In the genomic region with DNA sequence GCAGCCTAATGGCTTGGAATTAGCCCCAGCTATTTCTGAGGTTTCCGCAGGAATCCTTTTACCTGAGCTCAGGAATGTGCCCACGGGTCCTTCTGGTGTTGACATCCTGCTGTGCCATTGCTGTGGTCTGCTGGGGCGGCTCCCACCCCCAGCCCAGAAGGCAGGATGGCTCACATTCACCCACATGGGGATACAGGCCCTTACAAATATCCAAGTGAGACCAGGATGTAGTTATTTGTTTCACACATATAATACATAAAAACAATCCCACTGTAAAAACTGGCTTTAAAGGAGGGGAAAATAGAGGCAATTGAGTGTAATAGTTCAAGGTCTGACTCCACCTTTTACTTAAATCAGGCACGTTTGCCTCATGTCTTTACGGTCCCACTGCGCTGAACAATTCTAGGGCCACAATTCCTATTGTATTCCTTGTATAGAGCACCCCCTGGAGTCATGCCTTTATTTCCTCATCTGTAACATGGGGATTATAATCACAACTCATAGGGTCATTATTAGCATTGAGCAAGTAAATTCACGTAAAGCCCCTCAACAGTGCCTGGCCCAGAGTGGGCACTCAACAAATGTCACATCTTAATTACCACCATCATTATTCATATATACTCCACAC, we compare ENCODE assay signal across 19 cellular contexts. TPM values are rescaled to one million over a fixed set of nuclear protein-coding genes. Genes with fewer than 3 reads are reported as not detected.
A peak's percentile ranks its signal among the peaks of the same experiment; 100 is the strongest.
DNase-seq lines count a peak whose midpoint lies in the region; ATAC-seq, FAIRE-seq and TF ChIP-seq lines count a peak whose summit lies in the region.
"Had no signal": no experiment of that assay in that cellular context is flagged by ENCODE, and none has a peak within 500 bp of the region (broad histone marks: within the 10 kb centered on the region; RNA-seq: fewer than 3 reads in every experiment).

No MANE protein-coding gene starts in this region.

- H3K4me1 ChIP-seq in BE2C (0 out of 2 replicates have a peak, but pooled peaks cover 3% of the 10 kb centered on the region), GM23248 (ENCODE audit: insufficient read depth) (no peaks in the 10 kb centered on the region), K562 (replicated peaks in 1 of 2; ENCODE audit: control insufficient read depth in 2 of 2, insufficient read depth in 2 of 2, low read length in 2 of 2) (no peaks in the 10 kb centered on the region; a peak in 1 of 5 replicates), mesendoderm (ENCODE audit: control insufficient read depth, low read depth, low read length) (no peaks in the 10 kb centered on the region)
- H3K4me1 ChIP-seq: breast epithelium, neural progenitor cell, psoas muscle had no signal

- POLR2A ChIA-PET in K562 (lab: Yijun Ruan, JAX) = interaction anchor here (1.0 kb wide), 1 partner anchor 23 kb away, joined by 3 read pairs; no protein-coding TSS in a partner anchor

- H2AFZ ChIP-seq in GM23248 (no peak overlapping the region), K562 (ENCODE audit: low read depth, low read length) (no peak overlapping the region)
- H2AFZ ChIP-seq: neural progenitor cell had no signal

- no peak overlapping the region for H3K23ac ChIP-seq in mesendoderm (ENCODE audit: low read length)

- H3K9ac ChIP-seq in GM23248 (no peak overlapping the region), K562 (ENCODE audit: insufficient read depth in 1 of 2, low read depth in 2 of 2, low read length in 2 of 2) (no peak overlapping the region), mesendoderm (ENCODE audit: low read length) (no peak overlapping the region)
- H3K9ac ChIP-seq: neural progenitor cell had no signal

- FAIRE-seq in K562 (lab: Jason Lieb, UNC) = no peak

- no peak overlapping the region for H4K5ac ChIP-seq in mesendoderm (ENCODE audit: low read length)

- H4K20me1 ChIP-seq in GM23248 (ENCODE audit: insufficient read depth) (no peaks in the 10 kb centered on the region), K562 (replicated peaks; ENCODE audit: control insufficient read depth, insufficient read depth, low read length) (no peaks in the 10 kb centered on the region)

- no TSS peak for BruUV-seq in K562 (replicated peaks; lab: Mats Ljungman, UMichigan)

- H3K4me3 ChIP-seq in BE2C (ENCODE audit: low read depth, low read length) = no peak overlapping the region
- H3K4me3 ChIP-seq in GM23248 = no peak overlapping the region
- no peak overlapping the region for H3K4me3 ChIP-seq in K562
- no peak overlapping the region for H3K4me3 ChIP-seq in mesendoderm (ENCODE audit: low read length)
- H3K4me3 ChIP-seq: breast epithelium, MG63, neural progenitor cell, psoas muscle, skin epidermis had no signal

- H3K4me2 ChIP-seq in GM23248 (ENCODE audit: unreplicated experiment) (no peak overlapping the region), K562 (ENCODE audit: insufficient read depth, low read length) (no peak overlapping the region), mesendoderm (ENCODE audit: low read length) (no peak overlapping the region)
- H3K4me2 ChIP-seq: neural progenitor cell had no signal

- TF ChIP-seq CTCF in BE2C (IDR thresholded peaks at IDR 0.05; ENCODE audit: low read depth, low read length) (peak; percentile 39), K562 (IDR thresholded peaks at IDR 0.05 in 2 of 3, conservative IDR thresholded peaks at IDR 0.05 in 1 of 3; ENCODE audit: insufficient read depth in 2 of 3, low read depth in 1 of 3, low read length in 3 of 3) (peak in 2 of 3 experiments; percentile 16 to 29; a peak in 1 of 6 replicates)

- H3K18ac ChIP-seq in mesendoderm (ENCODE audit: low read length) = no peak overlapping the region

- H3K9me2 ChIP-seq in GM23248 (ENCODE audit: insufficient read depth) = no peaks in the 10 kb centered on the region

- no peak overlapping the region for H2BK15ac ChIP-seq in mesendoderm (replicated peaks; ENCODE audit: low read depth)

- no peaks in the 10 kb centered on the region for H3K36me3 ChIP-seq in BE2C
- H3K36me3 ChIP-seq in GM23248 (ENCODE audit: low read depth) = no peaks in the 10 kb centered on the region
- no peaks in the 10 kb centered on the region for H3K36me3 ChIP-seq in K562 (ENCODE audit: control insufficient read depth, insufficient read depth, low read length)
- H3K36me3 ChIP-seq in mesendoderm (ENCODE audit: control insufficient read depth, insufficient read depth, low read length) = no peaks in the 10 kb centered on the region
- H3K36me3 ChIP-seq: breast epithelium, MG63, neural progenitor cell, WERI-Rb-1 had no signal

- no peaks in the 10 kb centered on the region for H3K79me1 ChIP-seq in mesendoderm (ENCODE audit: low read length)

- no peaks in the 10 kb centered on the region for H3K9me3 ChIP-seq in BE2C
- no peaks in the 10 kb centered on the region for H3K9me3 ChIP-seq in GM23248 (ENCODE audit: low read depth)
- no peaks in the 10 kb centered on the region for H3K9me3 ChIP-seq in K562 (replicated peaks; ENCODE audit: control insufficient read depth, insufficient read depth, low read depth, low read length)
- H3K9me3 ChIP-seq: breast epithelium, MG63, psoas muscle had no signal

- H3K56ac ChIP-seq in mesendoderm (ENCODE audit: low read length) = no peak overlapping the region

- H3K79me2 ChIP-seq in GM23248 (ENCODE audit: insufficient read depth) (no peaks in the 10 kb centered on the region), K562 (ENCODE audit: control insufficient read depth, insufficient read depth, low read length) (no peaks in the 10 kb centered on the region), mesendoderm (ENCODE audit: control insufficient read depth, insufficient read depth, low read length) (no peaks in the 10 kb centered on the region)

- H2BK5ac ChIP-seq in mesendoderm (ENCODE audit: low read length) = no peak overlapping the region

- intact Hi-C loops in K562 (cut with micrococcal nuclease) = loop anchor here (1.0 to 10.0 kb wide), 7 partner anchors 37 to 466 kb away; a partner anchor contains a TSS

- DNase-seq in BE2C (no peak), GM23248 (peak; percentile 42), K562 (ENCODE audit: extremely low read depth in 1 of 4, low spot score in 3 of 4) (no peak), mesendoderm (peak; percentile 57), NCI-H446 treated with DMSO at 0.1 percent for 48 hours (lab: John Stamatoyannopoulos, UW) (no peak)
- DNase-seq: activated CD4-positive, alpha-beta T cell treated with anti-CD3 and anti-CD28 coated beads, Interleukin-2, amount 50 U/mL, for 48 hours; activated effector memory CD4-positive, alpha-beta T cell treated with Interleukin-2 at 50 U/mL for 16 hours; left cardiac atrium; NCI-H1417 treated with DMSO at 0.1 percent for 48 hours; psoas muscle; stimulated activated CD4-positive, alpha-beta T cell treated with anti-CD3 and anti-CD28 coated beads, Interleukin-2, amount 100 ng/mL, for 24 hours; T-helper 17 cell had no signal

- H3K4ac ChIP-seq in mesendoderm (ENCODE audit: low read depth, low read length) = no peak overlapping the region

- in situ Hi-C loops in GM23248 (cut with MboI) (no loop called here), K562 (cut with MboI) (no loop called here)

- H3K9me1 ChIP-seq in K562 (ENCODE audit: control insufficient read depth, insufficient read depth, low read length) = no peaks in the 10 kb centered on the region

- no peak for TF ChIP-seq EP300 in K562 (IDR thresholded peaks at IDR 0.05; ENCODE audit: low read length)

- H2AK5ac ChIP-seq in mesendoderm (ENCODE audit: low read length) = no peak overlapping the region

- peak in 1 of 2 experiments; percentile 36; a peak in 1 of 4 replicates for TF ChIP-seq RAD21 in K562 (CRISPR knock-in tag; conservative IDR thresholded peaks at IDR 0.05 in 1 of 2, IDR thresholded peaks at IDR 0.05 in 1 of 2)

- ATAC-seq in K562 (no peak), HG02610 (IDR thresholded peaks at IDR 0.05; ENCODE audit: unreplicated experiment) (no peak), GM21576 (IDR thresholded peaks at IDR 0.05; ENCODE audit: unreplicated experiment) (no peak)
- ATAC-seq: T-helper 17 cell had no signal

- H2BK120ac ChIP-seq in mesendoderm (ENCODE audit: low read depth, low read length) = no peak overlapping the region

- H3K27me3 ChIP-seq in BE2C = no peaks in the 10 kb centered on the region
- H3K27me3 ChIP-seq in GM23248 (replicated peaks; ENCODE audit: insufficient read depth) = peaks cover 13% of the 10 kb centered on the region
- peaks cover 7 to 10% of the 10 kb centered on the region in 2 experiments for H3K27me3 ChIP-seq in K562 (ENCODE audit: control insufficient read depth in 2 of 2, insufficient read depth in 2 of 2, low read length in 2 of 2)
- no peaks in the 10 kb centered on the region for H3K27me3 ChIP-seq in mesendoderm (ENCODE audit: insufficient read depth, low read length, poor library complexity)
- H3K27me3 ChIP-seq: MG63, neural progenitor cell had no signal

- H3K27ac ChIP-seq in GM23248 (no peak overlapping the region), K562 (ENCODE audit: extremely low read depth, low read depth, low read length) (no peak overlapping the region), mesendoderm (ENCODE audit: low read depth, low read length) (peak overlapping the region; percentile 28)
- H3K27ac ChIP-seq: neural progenitor cell, psoas muscle, skin epidermis, WERI-Rb-1 had no signal

- no peak overlapping the region for H4K8ac ChIP-seq in mesendoderm (ENCODE audit: low read depth, low read length)

- H3F3A ChIP-seq in GM23248 (ENCODE audit: insufficient read depth) = no peaks in the 10 kb centered on the region

- 16 to 17% methylated on average over 7 of the region's 7 CpGs for WGBS in GM23248 (ENCODE audit: low coverage in 1 of 2, low lambda C conversion rate in 2 of 2, missing lambda C conversion rate in 2 of 2), 2 experiments
- WGBS in K562 (ENCODE audit: insufficient coverage, low coverage, missing lambda C conversion rate) = 3% methylated on average over 7 of the region's 7 CpGs
- WGBS in mesendoderm (ENCODE audit: extremely low coverage, insufficient coverage, low lambda C conversion rate) = no CpG with 5 or more reads among the region's 7 CpGs

- TF ChIP-seq POLR2A in K562 (conservative IDR thresholded peaks at IDR 0.05) = no peak

- CTCF ChIA-PET in K562 (lab: Yijun Ruan, JAX; ENCODE audit: low intra/inter-chr PET ratio) = interaction anchor here (0.5 to 1.5 kb wide), 6 partner anchors 11 to 1402 kb away, joined by 3 to 7 read pairs (median 4); no protein-coding TSS in a partner anchor

RNA-seq across cellular contexts. Expression of a gene that starts 57.2 kb away (rescaled TPM):
- 3.9 TPM for polyA plus RNA-seq in BE2C (2012; ENCODE audit: insufficient read depth, insufficient read length, low read depth)
- total RNA-seq in GM23248 (2014; rRNA removed; shearing (Covaris generic)) = 8.6 and 9.4 TPM in 2 replicates
- polyA plus RNA-seq in GM23248 (2016; fragmentation: Nextera tagmentation; extraction: Ambion mirVana) (11.6 TPM in 2 replicates), K562 (2011; rRNA removed) (0.80 and 0.88 TPM in 2 replicates), K562 (2014; fragmentation: Illumina TruSeq; extraction: Trizol) (1.6 and 2.0 TPM in 2 replicates), K562 (2014; fragmentation: Nextera tagmentation; extraction: Ambion mirVana) (1 to 10 TPM; 1.1 to 1.2 TPM), K562 (2014; rRNA removed) (2.1 and 2.7 TPM in 2 replicates)
- total RNA-seq in K562 (2011; cell fraction: chromatin; rRNA removed; ENCODE audit: low replicate concordance) = 9.7 and 12.2 TPM in 2 replicates
- total RNA-seq in K562 (2011; cell fraction: nucleolus; rRNA removed) = 11.8 and 12.1 TPM in 2 replicates
- 5.6 and 7.8 TPM in 2 replicates for total RNA-seq in K562 (2011; cell fraction: nucleoplasm; rRNA removed)
- total RNA-seq in K562 (2014; rRNA removed) (3.1 and 4.5 TPM in 2 replicates), K562 (2014; rRNA removed; fragmentation: Illumina TruSeq; extraction: Trizol) (1.9 TPM in 2 replicates), K562 (2015; rRNA removed; fragmentation: Illumina TruSeq; extraction: Trizol) (2.8 and 3.1 TPM in 2 replicates), K562 (2021) (3.0 and 3.4 TPM in 2 replicates)
- polyA plus RNA-seq in K562 (2011; cell fraction: cytosol; rRNA removed) = 1.1 and 1.2 TPM in 2 replicates
- polyA plus RNA-seq in K562 (2011; cell fraction: nucleus; rRNA removed) = 4.7 and 6.8 TPM in 2 replicates
- polyA plus RNA-seq in K562 (2012) = 2.4 and 5.0 TPM in 2 replicates
- 2.9 and 3.9 TPM in 2 replicates for polyA minus RNA-seq in K562 (2011; rRNA and poly(A)+ RNA removed)
- polyA minus RNA-seq in K562 (2011; cell fraction: cytosol; rRNA and poly(A)+ RNA removed) = 2.1 and 3.6 TPM in 2 replicates
- polyA minus RNA-seq in K562 (2011; cell fraction: nucleus; rRNA and poly(A)+ RNA removed) = 8.3 and 11.3 TPM in 2 replicates
- polyA plus RNA-seq in mesendoderm (2013, experiment 1 of 2) = 2.1 TPM
- 2.2 TPM for polyA plus RNA-seq in mesendoderm (2013, experiment 2 of 2)

Comparison
In these comparisons a context has a peak if more than half of its experiments do, and no peak if none do; other contexts are left out.
1. DNase-seq: peak in GM23248 (single experiment) and mesendoderm (single experiment); none in BE2C (single experiment), K562 (0 of 4) and NCI-H446 treated with DMSO at 0.1 percent for 48 hours (single experiment).